In the genomic region with DNA sequence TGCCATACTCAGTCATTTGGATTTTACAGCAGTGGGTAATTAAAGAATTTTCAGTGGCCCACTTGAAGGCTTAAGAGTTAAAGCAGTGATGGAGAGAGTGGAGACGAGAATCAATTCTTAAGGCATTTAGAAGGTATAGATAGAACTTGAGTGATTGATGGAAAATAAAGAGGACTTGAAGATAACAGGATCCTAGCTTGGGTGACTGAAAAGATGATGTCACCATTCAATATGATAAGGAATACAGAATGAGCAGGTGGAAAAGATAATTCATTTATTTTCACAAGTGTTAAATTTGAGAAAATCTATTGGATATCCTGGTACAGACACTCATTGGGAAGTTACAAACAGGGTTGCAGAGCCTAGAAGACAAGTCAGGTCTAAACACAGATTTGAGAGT, we compare ENCODE assay signal across 23 cellular contexts.
"Had no signal": no experiment of that assay in that cellular context is flagged by ENCODE, and none has a peak within 500 bp of the region (broad histone marks: within the 10 kb centered on the region; RNA-seq: fewer than 3 reads in every experiment).

No MANE protein-coding gene starts in this region.

- H3K27ac ChIP-seq: HL-60, PC-9, Peyer's patch, SJSA1 had no signal

- H3K9me3 ChIP-seq: MG63, Peyer's patch, SJSA1 had no signal

- H3K4me1 ChIP-seq: Peyer's patch had no signal

- H3K4me3 ChIP-seq: MG63, PC-9, Peyer's patch, SJSA1, SK-N-MC had no signal

- H2AFZ ChIP-seq: PC-9 had no signal

- DNase-seq: Karpas-422, KG1, MG63, NCI-H1092, NCI-H1105 treated with DMSO at 0.1 percent for 48 hours, NCI-H1417 treated with DMSO at 0.1 percent for 48 hours, NCI-H146, NCI-H1694 treated with DMSO at 0.1 percent for 48 hours, NCI-H1930, NCI-H2081, NCI-H2107, NCI-H2227 treated with DMSO at 0.1 percent for 48 hours, NCI-H510A, NCI-H524 treated with DMSO at 0.1 percent for 48 hours, NCI-H69, NCI-H774, PC-9, Peyer's patch, Right ventricle myocardium superior, SIG-M5 had no signal

- H3K4me2 ChIP-seq: PC-9 had no signal

- H3K27me3 ChIP-seq: MG63, Peyer's patch, SJSA1 had no signal
